8 cellular contexts compared by ENCODE assay signal in the genomic region with DNA sequence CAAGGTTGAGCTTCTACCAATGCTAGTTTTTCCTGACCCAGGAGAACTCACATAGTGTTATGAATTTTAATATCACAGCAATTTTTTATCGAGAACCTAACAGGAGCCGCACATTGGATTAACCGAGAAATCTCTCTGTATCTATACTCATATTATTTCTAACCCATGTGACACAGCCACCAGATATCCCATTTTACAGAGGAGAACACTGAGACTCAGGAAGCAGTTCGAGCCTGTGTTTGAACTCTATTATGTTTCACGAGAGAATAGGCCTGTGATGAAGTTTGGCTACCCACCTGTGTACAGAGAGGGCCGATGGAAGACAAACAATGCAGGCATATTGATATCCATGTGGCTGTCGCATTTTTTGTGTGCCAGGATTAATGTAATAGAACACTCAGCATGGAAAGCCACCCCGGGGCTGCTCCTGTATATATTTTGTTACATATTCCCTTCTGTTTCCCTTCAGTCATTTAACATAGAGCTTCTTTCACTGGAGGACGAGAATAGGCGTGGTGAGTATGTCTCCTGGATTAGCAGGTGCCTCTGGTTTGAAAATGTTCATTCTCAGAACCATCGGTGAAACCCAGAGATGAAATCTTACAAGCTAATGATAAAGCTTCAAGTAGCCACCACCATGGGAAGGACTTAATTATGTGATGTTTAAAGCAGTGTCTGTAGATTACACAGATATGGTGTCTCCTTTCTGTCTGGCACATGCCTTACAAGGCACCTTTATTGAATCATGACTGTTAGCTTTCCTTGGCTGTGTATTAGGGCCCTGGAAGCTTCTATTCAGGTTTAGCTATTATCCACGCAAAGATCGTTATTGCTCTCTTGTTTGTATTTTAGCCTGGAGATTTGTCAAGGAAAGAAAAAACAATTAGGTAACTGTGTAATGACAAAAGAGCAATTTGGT.
DNase-seq lines count a peak whose midpoint lies in the region; ATAC-seq, FAIRE-seq and TF ChIP-seq lines count a peak whose summit lies in the region.
"Not testable (repeated sequence)": the region's sequence is repeated elsewhere in the genome, so short reads cannot be mapped to it uniquely, and the experiment has no call there.

No MANE protein-coding gene starts in this region.

- H3K36me3 Mint-ChIP-seq in CD4-positive, CD25-positive, alpha-beta regulatory T cell; activated T-helper 1 cell treated with anti-CD3 and anti-CD28 coated beads, Interleukin-12 subunit alpha, Interleukin-12 subunit beta, Interleukin-2, Interleukin-4 antibody, amounts not matched to agents 30 ng/mL and 10 ng/mL and 1 ng/mL, durations not matched to agents 14 hours and 24 hours and 36 hours (ENCODE audit: low read depth); dendritic cell treated with granulocyte-macrophage colony-stimulating factor and Interleukin-4, amounts not matched to agents 40 ng/mL and 50 ng/mL, for 4 days (ENCODE audit: low read depth): not testable (repeated sequence)

- H3K9ac ChIP-seq in kidney (ENCODE audit: low read length in 2 of 2), result peak overlapping the region; percentile 41 to 57

- TF ChIP-seq CTCF in kidney (IDR thresholded peaks at IDR 0.05; ENCODE audit: borderline replicate concordance, extremely low read depth, insufficient read depth); stomach (IDR thresholded peaks at IDR 0.05): not testable (repeated sequence)

- not testable (repeated sequence) for FAIRE-seq in kidney (lab: Jason Lieb, UNC)

- H2AFZ ChIP-seq in neuron (ENCODE audit: low read depth, low read length), result peak overlapping the region; percentile 3

- H3K4me1 ChIP-seq in CD4-positive, CD25-positive, alpha-beta regulatory T cell (ENCODE audit: control insufficient read depth, insufficient read depth, low read length, poor library complexity, severe bottlenecking), result peaks cover 33% of the 10 kb centered on the region
- H3K4me1 ChIP-seq in kidney (ENCODE audit: control insufficient read depth in 1 of 2, insufficient read depth in 1 of 2, low read depth in 1 of 2, low read length in 2 of 2), result peaks cover 13 to 20% of the 10 kb centered on the region in 2 donors
- peaks cover 34% of the 10 kb centered on the region for H3K4me1 ChIP-seq in neuron (ENCODE audit: insufficient read depth, low read length)
- H3K4me1 ChIP-seq in stomach, result peaks cover 38 to 59% (median 51%) of the 10 kb centered on the region in 4 donors

- H3K4me1 Mint-ChIP-seq in CD4-positive, CD25-positive, alpha-beta regulatory T cell, result peaks cover 34 to 47% (median 38%) of the 10 kb centered on the region in 4 donors
- peaks cover 42% of the 10 kb centered on the region for H3K4me1 Mint-ChIP-seq in activated T-helper 1 cell treated with anti-CD3 and anti-CD28 coated beads, Interleukin-12 subunit alpha, Interleukin-12 subunit beta, Interleukin-2, Interleukin-4 antibody, amounts not matched to agents 30 ng/mL and 10 ng/mL and 1 ng/mL, durations not matched to agents 14 hours and 24 hours and 36 hours (ENCODE audit: low read depth)
- H3K4me1 Mint-ChIP-seq in dendritic cell treated with granulocyte-macrophage colony-stimulating factor and Interleukin-4, amounts not matched to agents 40 ng/mL and 50 ng/mL, for 4 days (ENCODE audit: low read depth), result peaks cover 49% of the 10 kb centered on the region

- intact Hi-C loops in activated T-helper 1 cell treated with anti-CD3 and anti-CD28 coated beads, Interleukin-12 subunit alpha, Interleukin-12 subunit beta, Interleukin-2, Interleukin-4 antibody, amounts not matched to agents 30 ng/mL and 10 ng/mL and 1 ng/mL, durations not matched to agents 14 hours and 24 hours and 36 hours (cut with micrococcal nuclease), result loop anchor here (5.0 kb wide), 1 partner anchor 38 kb away; no protein-coding TSS in a partner anchor
- intact Hi-C loops in dendritic cell treated with granulocyte-macrophage colony-stimulating factor and Interleukin-4, amounts not matched to agents 40 ng/mL and 50 ng/mL, for 4 days (cut with micrococcal nuclease); kidney (cut with DNase I); stomach (cut with DNase I; ENCODE audit: low total_unique reads): not testable (repeated sequence)

- H3K4me3 Mint-ChIP-seq in CD4-positive, CD25-positive, alpha-beta regulatory T cell, result peak overlapping the region in 1 of 4 donors; percentile 35
- H3K4me3 Mint-ChIP-seq in activated T-helper 1 cell treated with anti-CD3 and anti-CD28 coated beads, Interleukin-12 subunit alpha, Interleukin-12 subunit beta, Interleukin-2, Interleukin-4 antibody, amounts not matched to agents 30 ng/mL and 10 ng/mL and 1 ng/mL, durations not matched to agents 14 hours and 24 hours and 36 hours, result peak overlapping the region; percentile 17
- H3K4me3 Mint-ChIP-seq in dendritic cell treated with granulocyte-macrophage colony-stimulating factor and Interleukin-4, amounts not matched to agents 40 ng/mL and 50 ng/mL, for 4 days, result not testable (repeated sequence)

- not testable (repeated sequence) for H3K36me3 ChIP-seq in CD4-positive, CD25-positive, alpha-beta regulatory T cell (ENCODE audit: control insufficient read depth, insufficient read depth, low read length); KOPT-K1 (ENCODE audit: insufficient read depth, low read length); kidney (ENCODE audit: control insufficient read depth in 1 of 2, insufficient read depth in 2 of 2, low read length in 2 of 2); neuron (ENCODE audit: insufficient read depth, low read length); stomach

- H3K27ac Mint-ChIP-seq in CD4-positive, CD25-positive, alpha-beta regulatory T cell, result peak overlapping the region; percentile 70 to 92 (median 84)
- H3K27ac Mint-ChIP-seq in activated T-helper 1 cell treated with anti-CD3 and anti-CD28 coated beads, Interleukin-12 subunit alpha, Interleukin-12 subunit beta, Interleukin-2, Interleukin-4 antibody, amounts not matched to agents 30 ng/mL and 10 ng/mL and 1 ng/mL, durations not matched to agents 14 hours and 24 hours and 36 hours, result peak overlapping the region; percentile 74
- H3K27ac Mint-ChIP-seq in dendritic cell treated with granulocyte-macrophage colony-stimulating factor and Interleukin-4, amounts not matched to agents 40 ng/mL and 50 ng/mL, for 4 days, result peak overlapping the region; percentile 39

- H3K27me3 Mint-ChIP-seq in CD4-positive, CD25-positive, alpha-beta regulatory T cell; activated T-helper 1 cell treated with anti-CD3 and anti-CD28 coated beads, Interleukin-12 subunit alpha, Interleukin-12 subunit beta, Interleukin-2, Interleukin-4 antibody, amounts not matched to agents 30 ng/mL and 10 ng/mL and 1 ng/mL, durations not matched to agents 14 hours and 24 hours and 36 hours (ENCODE audit: insufficient read depth); dendritic cell treated with granulocyte-macrophage colony-stimulating factor and Interleukin-4, amounts not matched to agents 40 ng/mL and 50 ng/mL, for 4 days: not testable (repeated sequence)

- H3K9me3 ChIP-seq in CD4-positive, CD25-positive, alpha-beta regulatory T cell (ENCODE audit: control insufficient read depth in 2 of 2, low read length in 2 of 2); KOPT-K1 (ENCODE audit: insufficient read depth, low read length, poor library complexity, severe bottlenecking); kidney (ENCODE audit: control insufficient read depth in 1 of 2, low read length in 2 of 2); neuron (ENCODE audit: low read length); stomach: not testable (repeated sequence)

- DNase-seq in CD4-positive, CD25-positive, alpha-beta regulatory T cell; activated T-helper 1 cell treated with anti-CD3 and anti-CD28 coated beads, Interleukin-12 subunit alpha, Interleukin-12 subunit beta, Interleukin-2, Interleukin-4 antibody, amounts not matched to agents 30 ng/mL and 10 ng/mL and 1 ng/mL, durations not matched to agents 14 hours and 24 hours and 36 hours (ENCODE audit: low spot score); kidney; stomach: not testable (repeated sequence)
- DNase-seq in SIG-M5 treated with dmso at 0.1 percent for 504 hours (lab: John Stamatoyannopoulos, UW; ENCODE audit: unreplicated experiment), result peak; percentile 99

- not testable (repeated sequence) for ATAC-seq in CD4-positive, CD25-positive, alpha-beta regulatory T cell (ENCODE audit: low read depth in 2 of 2)

- not testable (repeated sequence) for TF ChIP-seq POLR2A in stomach (IDR thresholded peaks at IDR 0.05)

- not testable (repeated sequence) for H3K4me3 ChIP-seq in CD4-positive, CD25-positive, alpha-beta regulatory T cell (ENCODE audit: low read depth, low read length); kidney (ENCODE audit: low read length in 2 of 2); stomach
- H3K4me3 ChIP-seq in neuron (ENCODE audit: low read length), result peak overlapping the region; percentile 47

- 38 to 62% (median 39%) methylated on average over 13 of the region's 13 CpGs for WGBS in stomach, 5 donors

- H3K9me3 Mint-ChIP-seq in CD4-positive, CD25-positive, alpha-beta regulatory T cell; activated T-helper 1 cell treated with anti-CD3 and anti-CD28 coated beads, Interleukin-12 subunit alpha, Interleukin-12 subunit beta, Interleukin-2, Interleukin-4 antibody, amounts not matched to agents 30 ng/mL and 10 ng/mL and 1 ng/mL, durations not matched to agents 14 hours and 24 hours and 36 hours; dendritic cell treated with granulocyte-macrophage colony-stimulating factor and Interleukin-4, amounts not matched to agents 40 ng/mL and 50 ng/mL, for 4 days: not testable (repeated sequence)

- H3K27me3 ChIP-seq in CD4-positive, CD25-positive, alpha-beta regulatory T cell (ENCODE audit: control insufficient read depth, insufficient read depth, low read length); neuron (ENCODE audit: insufficient read depth, low read length); stomach: not testable (repeated sequence)

- H3K27ac ChIP-seq in CD4-positive, CD25-positive, alpha-beta regulatory T cell (ENCODE audit: insufficient read depth, low read length, poor library complexity, severe bottlenecking), result not testable (repeated sequence)
- H3K27ac ChIP-seq in KOPT-K1 (ENCODE audit: low read depth, low read length, poor library complexity, severe bottlenecking) (peak overlapping the region; percentile 55), kidney (ENCODE audit: low read depth in 2 of 2, low read length in 2 of 2) (peak overlapping the region; percentile 77 to 88), stomach (peak overlapping the region; percentile 71 to 91 (median 82))

- TF ChIP-seq EP300 in stomach (IDR thresholded peaks at IDR 0.05), result not testable (repeated sequence)
